In the genomic region with DNA sequence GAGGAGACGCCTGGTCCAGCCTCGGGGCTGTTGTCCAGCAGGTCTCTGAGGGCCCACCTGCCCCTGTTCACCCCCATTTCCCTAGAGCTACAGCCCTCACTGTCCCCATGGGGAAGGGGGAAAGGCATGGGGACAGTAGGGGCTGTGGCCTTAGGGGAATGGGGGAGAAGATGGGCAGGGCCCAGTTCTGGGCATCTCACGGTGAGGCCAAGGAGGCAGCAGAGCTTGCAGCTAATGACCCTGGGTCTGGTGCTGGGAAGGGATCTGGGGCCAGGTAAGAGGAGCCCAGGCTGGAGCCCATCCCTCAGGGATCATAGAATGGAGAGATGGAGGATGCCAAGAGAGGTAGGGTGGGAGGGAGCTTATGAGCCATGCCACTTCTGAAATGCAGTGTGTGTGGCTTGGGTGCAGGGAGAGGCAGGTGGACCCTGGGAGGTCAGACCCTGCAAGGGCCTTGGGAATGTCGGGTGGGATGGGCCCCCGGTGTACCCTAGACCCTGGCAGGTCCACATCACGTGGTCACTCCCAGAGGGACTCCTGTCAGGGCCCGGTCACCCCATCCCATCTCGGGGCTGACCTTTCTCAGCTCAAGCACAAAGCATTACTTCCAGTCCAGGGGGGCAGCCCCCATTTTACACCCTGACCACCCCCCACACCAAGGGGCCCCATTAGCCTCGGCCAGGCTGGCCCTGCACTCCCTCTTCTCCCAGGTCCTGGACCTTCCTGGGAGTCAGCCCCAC, we compare ENCODE assay signal across 29 cellular contexts.
"Had no signal": no experiment of that assay in that cellular context is flagged by ENCODE, and none has a peak within 500 bp of the region (broad histone marks: within the 10 kb centered on the region; RNA-seq: fewer than 3 reads in every experiment).

No MANE protein-coding gene starts in this region.

- H3K27me3 ChIP-seq: left lung, neural progenitor cell, ovary, stomach, testis, thyroid gland, transverse colon, upper lobe of left lung had no signal

- DNase-seq: hypothalamus; immature natural killer cell; kidney; left colon; mesendoderm; naive B cell; natural killer cell; nephron progenitor cell; ovary; retina; right cardiac atrium; stimulated activated CD4-positive, alpha-beta T cell treated with anti-CD3 and anti-CD28 coated beads, Interleukin-12 subunit alpha, Interleukin-12 subunit beta, amount 100 ng/mL, for 4 hours; stimulated activated CD4-positive, alpha-beta T cell treated with anti-CD3 and anti-CD28 coated beads, Interleukin-15, amount 100 ng/mL, for 24 hours; stimulated activated CD4-positive, alpha-beta T cell treated with anti-CD3 and anti-CD28 coated beads, Interleukin-2, amount 100 ng/mL, for 24 hours; stimulated activated CD4-positive, alpha-beta T cell treated with anti-CD3 and anti-CD28 coated beads, Interleukin-4, amount 100 ng/mL, for 1 hour; stimulated activated naive B cell treated with anti-CD40 and anti-IgM and Interleukin-4, amounts not matched to agents 10 μg/mL and 1 μg/mL and 100 μg/mL, for 72 hours; stimulated activated naive CD8-positive, alpha-beta T cell treated with anti-CD3 and anti-CD28 coated beads, Interleukin-15, Interleukin-2, amounts not matched to agents 100 U/mL and 50 U/mL, for 24 hours; stomach; testis; thyroid gland; transverse colon had no signal

- H3K27ac ChIP-seq: left lung, neural progenitor cell, ovary, prostate gland, skin epidermis, stomach, testis, thyroid gland, transverse colon, upper lobe of left lung had no signal

- H3K4me3 Mint-ChIP-seq: immature natural killer cell; mesothelial cell of epicardium; naive B cell; natural killer cell; nephron progenitor cell; neural progenitor cell; stimulated activated naive B cell treated with anti-CD40 and anti-IgM and Interleukin-4, amounts not matched to agents 10 μg/mL and 1 μg/mL and 100 μg/mL, for 72 hours had no signal

- H3K36me3 Mint-ChIP-seq: immature natural killer cell; mesothelial cell of epicardium; naive B cell; natural killer cell; neural progenitor cell; stimulated activated naive B cell treated with anti-CD40 and anti-IgM and Interleukin-4, amounts not matched to agents 10 μg/mL and 1 μg/mL and 100 μg/mL, for 72 hours had no signal

- H3K9me3 Mint-ChIP-seq: immature natural killer cell; mesothelial cell of epicardium; naive B cell; natural killer cell; nephron progenitor cell; neural progenitor cell; stimulated activated naive B cell treated with anti-CD40 and anti-IgM and Interleukin-4, amounts not matched to agents 10 μg/mL and 1 μg/mL and 100 μg/mL, for 72 hours had no signal

- H3K27me3 Mint-ChIP-seq: naive B cell had no signal

- H3K4me1 ChIP-seq: left lung, neural progenitor cell, prostate gland, stomach, testis, thyroid gland, transverse colon, upper lobe of left lung had no signal

- H3K9me3 ChIP-seq: left lung, ovary, prostate gland, stomach, testis, thyroid gland, transverse colon, upper lobe of left lung had no signal

- H3K4me1 Mint-ChIP-seq: immature natural killer cell, mesothelial cell of epicardium, natural killer cell, neural progenitor cell had no signal

- ATAC-seq: left colon; left lung; natural killer cell; sciatic nerve; stimulated activated naive B cell treated with anti-CD40 and anti-IgM and Interleukin-4, amounts not matched to agents 10 μg/mL and 1 μg/mL and 100 μg/mL, for 72 hours; stimulated activated naive CD8-positive, alpha-beta T cell treated with anti-CD3 and anti-CD28 coated beads, Interleukin-15, Interleukin-2, amounts not matched to agents 100 U/mL and 50 U/mL, for 24 hours had no signal

- H3K4me3 ChIP-seq: left lung, lung, neural progenitor cell, ovary, prostate gland, skin epidermis, stomach, testis, thyroid gland, transverse colon, upper lobe of left lung had no signal

- H3K27ac Mint-ChIP-seq: immature natural killer cell; mesothelial cell of epicardium; natural killer cell; nephron progenitor cell; stimulated activated naive B cell treated with anti-CD40 and anti-IgM and Interleukin-4, amounts not matched to agents 10 μg/mL and 1 μg/mL and 100 μg/mL, for 72 hours had no signal

- H3K36me3 ChIP-seq: left lung, neural progenitor cell, ovary, prostate gland, stomach, thyroid gland, transverse colon, upper lobe of left lung had no signal
